Comparison of ENCODE assay signal across 8 cellular contexts in genomic region chr6:37222992-37223391, GRCh38. TPM values are rescaled to one million over a fixed set of nuclear protein-coding genes. Genes with fewer than 3 reads are reported as not detected.
DNase-seq lines count a peak whose midpoint lies in the region; ATAC-seq, FAIRE-seq and TF ChIP-seq lines count a peak whose summit lies in the region.

No MANE protein-coding gene starts in this region.

- no peak overlapping the region for H2AK5ac ChIP-seq in H1 (ENCODE audit: low read depth, low read length)

- H3K27ac ChIP-seq in CD8-positive, alpha-beta memory T cell (ENCODE audit: low read depth, low read length), result no peak overlapping the region
- no peak overlapping the region for H3K27ac ChIP-seq in OCI-LY1 (ENCODE audit: low read depth, low read length, poor library complexity, severe bottlenecking)
- H3K27ac ChIP-seq in H1 (ENCODE audit: low read depth, low read length), result no peak overlapping the region
- peak overlapping the region in 3 of 4 donors; percentile 48 to 76 (median 71) for H3K27ac ChIP-seq in pancreas

- peaks cover 8 to 13% (median 12%) of the 10 kb centered on the region in 3 donors for H3K4me1 Mint-ChIP-seq in CD8-positive, alpha-beta memory T cell

- H3K27me3 Mint-ChIP-seq in CD8-positive, alpha-beta memory T cell, result no peaks in the 10 kb centered on the region

- H4K20me1 ChIP-seq in OCI-LY1 (ENCODE audit: insufficient read depth, low read length) (no peaks in the 10 kb centered on the region), H1 (replicated peaks in 1 of 2; ENCODE audit: control insufficient read depth in 1 of 2, insufficient read depth in 2 of 2, low read length in 2 of 2) (no peaks in the 10 kb centered on the region)

- no peak for TF ChIP-seq RAD21 in H1 (IDR thresholded peaks at IDR 0.05 in 1 of 2, conservative IDR thresholded peaks at IDR 0.05 in 1 of 2; ENCODE audit: low read depth in 2 of 2, low read length in 2 of 2)

- ATAC-seq in pancreas (no peak), GM18907 (IDR thresholded peaks at IDR 0.05; ENCODE audit: unreplicated experiment) (no peak)

- H3K14ac ChIP-seq in H1 (ENCODE audit: insufficient read length), result no peak overlapping the region

- TF ChIP-seq POLR2A in H1 (IDR thresholded peaks at IDR 0.05; ENCODE audit: control extremely low read depth in 1 of 2, low read depth in 2 of 2, low read length in 2 of 2), result no peak

- no peaks in the 10 kb centered on the region for H3K36me3 Mint-ChIP-seq in CD8-positive, alpha-beta memory T cell

- H3K23ac ChIP-seq in H1 (ENCODE audit: insufficient read length), result no peak overlapping the region

- H2BK15ac ChIP-seq in H1 (ENCODE audit: low read length), result no peak overlapping the region

- H3K4me3 Mint-ChIP-seq in CD8-positive, alpha-beta memory T cell, result peak overlapping the region; percentile 83 to 94 (median 87)

- H3K79me2 ChIP-seq in OCI-LY1 (ENCODE audit: insufficient read depth, low read length) (no peaks in the 10 kb centered on the region), H1 (ENCODE audit: control insufficient read depth in 1 of 2, insufficient read depth in 2 of 2, low read length in 2 of 2) (no peaks in the 10 kb centered on the region)

- no peak for TF ChIP-seq CTCF in OCI-LY1 (IDR thresholded peaks at IDR 0.05; ENCODE audit: low read length)
- no peak for TF ChIP-seq CTCF in H1 (IDR thresholded peaks at IDR 0.05; ENCODE audit: control extremely low read depth in 1 of 3, insufficient read depth in 1 of 3, low read depth in 1 of 3, low read length in 3 of 3)
- TF ChIP-seq CTCF in pancreas (IDR thresholded peaks at IDR 0.05), result no peak

- peaks cover 9% of the 10 kb centered on the region for H3K4me1 ChIP-seq in CD8-positive, alpha-beta memory T cell (ENCODE audit: insufficient read depth, low read length)
- H3K4me1 ChIP-seq in OCI-LY1 (ENCODE audit: insufficient read depth, low read length, severe bottlenecking) (peaks cover 16% of the 10 kb centered on the region), H1 (replicated peaks in 1 of 4; ENCODE audit: control insufficient read depth in 3 of 4, insufficient read depth in 4 of 4, low read length in 3 of 4) (no peaks in the 10 kb centered on the region; a peak in 1 of 7 replicates), pancreas (peaks cover 4 to 12% (median 6%) of the 10 kb centered on the region in 3 donors)

- no peak overlapping the region for H2BK20ac ChIP-seq in H1 (ENCODE audit: low read length)

- H3K27ac Mint-ChIP-seq in CD8-positive, alpha-beta memory T cell, result peak overlapping the region in 2 of 8 donors; percentile 26 to 38

- TF ChIP-seq EP300 in H1 (IDR thresholded peaks at IDR 0.05; ENCODE audit: borderline replicate concordance in 1 of 2, low read depth in 2 of 2, low read length in 2 of 2), result no peak

- no peak overlapping the region for H3K56ac ChIP-seq in H1 (replicated peaks; ENCODE audit: insufficient read length, low read depth, low read length)

- H3K4me3 ChIP-seq in CD8-positive, alpha-beta memory T cell (ENCODE audit: low read length), result peak overlapping the region; percentile 90
- H3K4me3 ChIP-seq in OCI-LY1 (ENCODE audit: low read depth, low read length, poor library complexity, severe bottlenecking) (peak overlapping the region; percentile 67), H1 (ENCODE audit: extremely low read depth in 1 of 4, insufficient read depth in 2 of 4, low read depth in 3 of 4, low read length in 4 of 4) (peak overlapping the region; percentile 4 to 68 (median 50); a peak in 6 of 8 replicates), pancreas (peak overlapping the region in 3 of 4 donors; percentile 51 to 89 (median 67))

- no peaks in the 10 kb centered on the region for H3F3A ChIP-seq in OCI-LY1 (ENCODE audit: insufficient read depth, low read length)

- no peak overlapping the region for H2BK120ac ChIP-seq in H1 (replicated peaks; ENCODE audit: low read depth, low read length)

- H3K9me2 ChIP-seq in OCI-LY1 (ENCODE audit: low read depth, low read length), result no peaks in the 10 kb centered on the region

- peak overlapping the region; percentile 79 for H3K4me2 ChIP-seq in OCI-LY1 (ENCODE audit: low read length)
- peak overlapping the region; percentile 71 to 88; a peak in 2 of 4 replicates for H3K4me2 ChIP-seq in H1 (ENCODE audit: insufficient read depth in 1 of 2, low read depth in 2 of 2, low read length in 2 of 2)

- intact Hi-C loops in pancreas (cut with DNase I), result no loop called here

- no peak overlapping the region for H4K8ac ChIP-seq in H1 (ENCODE audit: extremely low read depth, insufficient read depth, low read length)

- H3K4ac ChIP-seq in H1 (replicated peaks; ENCODE audit: insufficient read length, low read depth, low read length), result no peak overlapping the region

- FAIRE-seq in H1 (lab: Jason Lieb, UNC) (no peak), pancreas (lab: Jason Lieb, UNC) (no peak)

- no peak overlapping the region for H3K18ac ChIP-seq in H1 (ENCODE audit: extremely low read depth, low read length)

- H3K9me3 ChIP-seq in CD8-positive, alpha-beta memory T cell (ENCODE audit: low read length), result no peaks in the 10 kb centered on the region
- H3K9me3 ChIP-seq in OCI-LY1 (ENCODE audit: low read length) (no peaks in the 10 kb centered on the region), H1 (ENCODE audit: insufficient read depth in 2 of 2, low read depth in 1 of 2, low read length in 1 of 2) (no peaks in the 10 kb centered on the region), pancreas (no peaks in the 10 kb centered on the region)

- H3K23me2 ChIP-seq in H1 (ENCODE audit: low read depth, low read length), result peaks cover 5% of the 10 kb centered on the region; the same call in 1 of the 2 replicates

- peak overlapping the region; percentile 40; the same call in 1 of the 2 replicates for H3K9ac ChIP-seq in OCI-LY1 (ENCODE audit: low read length)
- H3K9ac ChIP-seq in H1 (replicated peaks in 1 of 4; ENCODE audit: extremely low read depth in 1 of 4, low read depth in 3 of 4, low read length in 3 of 4), result no peak overlapping the region

- no peak overlapping the region for H4K5ac ChIP-seq in H1 (ENCODE audit: insufficient read length, low read depth, low read length)

- H2BK12ac ChIP-seq in H1 (ENCODE audit: low read depth, low read length), result no peak overlapping the region

- H2AFZ ChIP-seq in OCI-LY1 (ENCODE audit: low read length), result peak overlapping the region; percentile 84
- no peak overlapping the region for H2AFZ ChIP-seq in H1 (ENCODE audit: low read length)

- no peak overlapping the region for H4K91ac ChIP-seq in H1 (replicated peaks; ENCODE audit: insufficient read length, low read length)

- H3K79me1 ChIP-seq in H1 (ENCODE audit: low read depth, low read length), result no peaks in the 10 kb centered on the region

- no peak for DNase-seq in CD8-positive, alpha-beta memory T cell
- no peak for DNase-seq in H1 (ENCODE audit: low read depth in 1 of 2, low spot score in 2 of 2)
- DNase-seq in pancreas, result no peak
- no peak for DNase-seq in stimulated activated CD4-positive, alpha-beta T cell treated with anti-CD3 and anti-CD28 coated beads, Interleukin-4, amount 100 ng/mL, for 24 hours
- DNase-seq in NCI-H524 (lab: John Stamatoyannopoulos, UW), result no peak
- DNase-seq in LoVo (ENCODE audit: low spot score), result no peak

- POLR2A ChIA-PET in CD8-positive, alpha-beta memory T cell (lab: Charles Lee), result no interaction called here
- POLR2A ChIA-PET in H1 (lab: Charles Lee; ENCODE audit: partially characterized antibody), result interaction anchor here (1.1 to 1.2 kb wide), 3 partner anchors 12 to 237 kb away, joined by 3 to 4 read pairs (median 3); partner anchors contain the start of gene MTCH1

- H2BK5ac ChIP-seq in H1 (ENCODE audit: low read depth, low read length), result no peak overlapping the region

- H3K27me3 ChIP-seq in CD8-positive, alpha-beta memory T cell (ENCODE audit: insufficient read depth, low read length, poor library complexity, severe bottlenecking), result no peaks in the 10 kb centered on the region
- H3K27me3 ChIP-seq in OCI-LY1 (ENCODE audit: insufficient read depth, low read length) (no peaks in the 10 kb centered on the region), H1 (replicated peaks in 1 of 4; ENCODE audit: control insufficient read depth in 3 of 4, extremely low read depth in 1 of 4, insufficient read depth in 3 of 4, low read length in 3 of 4) (no peaks in the 10 kb centered on the region), pancreas (no peaks in the 10 kb centered on the region)

- H3K36me3 ChIP-seq in CD8-positive, alpha-beta memory T cell (ENCODE audit: insufficient read depth, low read length), result no peaks in the 10 kb centered on the region
- H3K36me3 ChIP-seq in OCI-LY1 (ENCODE audit: insufficient read depth, low read length) (no peaks in the 10 kb centered on the region), H1 (ENCODE audit: control insufficient read depth in 2 of 4, insufficient read depth in 4 of 4, low read length in 3 of 4) (no peaks in the 10 kb centered on the region), pancreas (no peaks in the 10 kb centered on the region)

- CTCF ChIA-PET in CD8-positive, alpha-beta memory T cell (lab: Charles Lee), result interaction anchor here (0.8 to 2.0 kb wide), 4 partner anchors 12 to 464 kb away, joined by 3 to 4 read pairs (median 3); partner anchors contain the start of gene C6orf89
- CTCF ChIA-PET in H1 (lab: Charles Lee; ENCODE audit: partially characterized antibody), result interaction anchor here (1.4 to 6.2 kb wide), 2 partner anchors 14 to 205 kb away, joined by 3 to 55 read pairs; no protein-coding TSS in a partner anchor

- H3K9me3 Mint-ChIP-seq in CD8-positive, alpha-beta memory T cell, result no peaks in the 10 kb centered on the region

RNA-seq across cellular contexts. Expression of gene TBC1D22B, which starts 34.6 kb away (rescaled TPM):
- total RNA-seq in CD8-positive, alpha-beta memory T cell, result 10 to 100 TPM; 14.4 TPM
- 11.2 TPM for polyA plus RNA-seq in CD8-positive, alpha-beta memory T cell
- total RNA-seq in H1 (2021; fragmentation: NEBNext Ultra II Directional; extraction: Animal tissue kit (Norgen Biotek cat#: 25700)), result 16.9 and 17.4 TPM in 2 replicates
- polyA plus RNA-seq in H1 (2011; rRNA removed) (10.1 and 11.6 TPM in 2 replicates), pancreas (1 to 10 TPM; 4.3 to 6.6 TPM)
- 11.1 TPM for polyA plus RNA-seq in H1 (2011; cell fraction: cytosol; rRNA removed)
- polyA plus RNA-seq in H1 (2011; cell fraction: nucleus; rRNA removed), result 12.0 TPM
- 13.0 to 15.5 TPM (median 14.5 TPM) in 4 replicates for polyA plus RNA-seq in H1 (2012, experiment 1 of 2)
- 14.1 TPM for polyA plus RNA-seq in H1 (2012, experiment 2 of 2)
- 11.6 TPM for polyA plus RNA-seq in H1 (2013, experiment 1 of 2)
- polyA plus RNA-seq in H1 (2013, experiment 2 of 2), result 11.5 TPM
- polyA minus RNA-seq in H1 (2011; rRNA and poly(A)+ RNA removed), result 8.5 and 11.2 TPM in 2 replicates
- polyA minus RNA-seq in H1 (2011; cell fraction: cytosol; rRNA and poly(A)+ RNA removed), result 6.6 TPM
- 11.2 TPM for polyA minus RNA-seq in H1 (2011; cell fraction: nucleus; rRNA and poly(A)+ RNA removed)
- total RNA-seq in pancreas, result 1 to 10 TPM; 5.1 to 9.0 (median 6.3) TPM

RNA-seq across cellular contexts. Expression of gene TMEM217, which starts 35.0 kb away (rescaled TPM):
- total RNA-seq in CD8-positive, alpha-beta memory T cell, result 1 to 10 TPM; 4.2 to 6.6 TPM
- 0.44 TPM for polyA plus RNA-seq in CD8-positive, alpha-beta memory T cell
- 0.29 and 0.60 TPM in 2 replicates for total RNA-seq in H1 (2021; fragmentation: NEBNext Ultra II Directional; extraction: Animal tissue kit (Norgen Biotek cat#: 25700))
- polyA plus RNA-seq in H1 (2011; rRNA removed) (0.27 and 1.1 TPM in 2 replicates), pancreas (1 to 10 TPM; 1.4 to 1.7 TPM)
- polyA plus RNA-seq in H1 (2011; cell fraction: cytosol; rRNA removed), result 0.59 TPM
- polyA plus RNA-seq in H1 (2011; cell fraction: nucleus; rRNA removed), result 0.37 TPM
- 0.39 to 0.76 TPM (median 0.59 TPM) in 4 replicates for polyA plus RNA-seq in H1 (2012, experiment 1 of 2)
- 0.37 TPM for polyA plus RNA-seq in H1 (2012, experiment 2 of 2)
- 1.6 TPM for polyA plus RNA-seq in H1 (2013, experiment 1 of 2)
- 1.2 TPM for polyA plus RNA-seq in H1 (2013, experiment 2 of 2)
- polyA minus RNA-seq in H1 (2011; rRNA and poly(A)+ RNA removed), result 0.44 and 0.54 TPM in 2 replicates
- not detected for polyA minus RNA-seq in H1 (2011; cell fraction: cytosol; rRNA and poly(A)+ RNA removed)
- polyA minus RNA-seq in H1 (2011; cell fraction: nucleus; rRNA and poly(A)+ RNA removed), result 0.80 TPM
- total RNA-seq in pancreas, result 1 to 10 TPM in 3 of 6 donors, under 1 TPM in 3; 0.19 to 2.1 (median 0.94) TPM

RNA-seq across cellular contexts. Expression of gene PIM1, which starts 53.0 kb away (rescaled TPM):
- total RNA-seq in CD8-positive, alpha-beta memory T cell, result 10 to 100 TPM; 93.7 to 99.1 TPM
- polyA plus RNA-seq in CD8-positive, alpha-beta memory T cell, result 253 TPM
- 94.1 and 94.9 TPM in 2 replicates for total RNA-seq in H1 (2021; fragmentation: NEBNext Ultra II Directional; extraction: Animal tissue kit (Norgen Biotek cat#: 25700))
- polyA plus RNA-seq in H1 (2011; rRNA removed), result 25.5 and 42.7 TPM in 2 replicates
- polyA plus RNA-seq in H1 (2011; cell fraction: cytosol; rRNA removed), result 37.3 TPM
- 72.2 TPM for polyA plus RNA-seq in H1 (2011; cell fraction: nucleus; rRNA removed)
- 46.3 to 53.0 TPM (median 51.3 TPM) in 4 replicates for polyA plus RNA-seq in H1 (2012, experiment 1 of 2)
- polyA plus RNA-seq in H1 (2012, experiment 2 of 2), result 57.3 TPM
- polyA plus RNA-seq in H1 (2013, experiment 1 of 2), result 57.8 TPM
- 62.4 TPM for polyA plus RNA-seq in H1 (2013, experiment 2 of 2)
- polyA minus RNA-seq in H1 (2011; rRNA and poly(A)+ RNA removed), result 39.5 and 58.4 TPM in 2 replicates
- 29.6 TPM for polyA minus RNA-seq in H1 (2011; cell fraction: cytosol; rRNA and poly(A)+ RNA removed)
- 30.4 TPM for polyA minus RNA-seq in H1 (2011; cell fraction: nucleus; rRNA and poly(A)+ RNA removed)
- 10 to 100 TPM in 4 of 6 donors, 1 to 10 TPM in 2; 7.5 to 25.3 (median 14.1) TPM for total RNA-seq in pancreas
- polyA plus RNA-seq in pancreas, result 10 to 100 TPM; 11.3 to 15.1 TPM

Comparison
In these comparisons a context has a peak if more than half of its experiments do, and no peak if none do; other contexts are left out.
1. H3K27ac ChIP-seq: peak in pancreas (3 of 4); none in CD8-positive, alpha-beta memory T cell (single experiment), OCI-LY1 (single experiment) and H1 (single experiment).
2. Peak in every context shown above with its lines, with median percentiles within 50 percentile points of each other: H3K4me3 ChIP-seq.